ENCODE assay signal across 21 cellular contexts in the genomic region with DNA sequence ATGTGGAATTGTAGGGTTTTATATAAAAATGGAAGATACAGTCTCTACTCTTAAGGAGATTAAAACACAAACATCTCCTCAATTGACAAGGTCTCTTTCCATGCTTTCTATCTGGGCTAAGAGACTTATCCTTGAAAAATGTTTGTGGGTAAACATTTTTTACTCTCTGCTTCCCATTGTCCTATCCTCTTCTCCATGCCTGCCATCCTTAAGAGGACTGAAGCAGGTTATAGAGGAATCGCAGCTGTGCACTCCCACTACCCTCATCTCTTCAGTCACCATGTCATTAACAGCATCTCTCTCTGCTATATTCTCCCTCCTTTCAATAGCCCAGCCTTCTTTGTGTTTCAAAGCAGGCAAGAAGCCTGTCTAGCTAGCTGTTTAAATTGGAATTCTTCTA. TPM values are rescaled to one million over a fixed set of nuclear protein-coding genes. Genes with fewer than 3 reads are reported as not detected.
DNase-seq lines count a peak whose midpoint lies in the region; ATAC-seq and TF ChIP-seq lines count a peak whose summit lies in the region.
"Had no signal": no experiment of that assay in that cellular context is flagged by ENCODE, and none has a peak within 500 bp of the region (broad histone marks: within the 10 kb centered on the region; RNA-seq: fewer than 3 reads in every experiment).

No MANE protein-coding gene starts in this region.

- H3K27ac Mint-ChIP-seq in HFFc6: peak overlapping the region; percentile 89
- H3K27ac Mint-ChIP-seq in stimulated activated effector memory CD8-positive, alpha-beta T cell treated with anti-CD3 and anti-CD28 coated beads, Interleukin-12 subunit alpha, Interleukin-12 subunit beta, amount 100 ng/mL, for 72 hours: no peak overlapping the region
- H3K27ac Mint-ChIP-seq in immature natural killer cell: no peak overlapping the region
- H3K27ac Mint-ChIP-seq in endodermal cell: no peak overlapping the region

- peaks cover 52% of the 10 kb centered on the region for H3K79me2 ChIP-seq in fibroblast of lung (ENCODE audit: control insufficient read depth, insufficient read depth, low read length)

- TF ChIP-seq CTCF in HFFc6 (IDR thresholded peaks at IDR 0.05): no peak
- no peak for TF ChIP-seq CTCF in fibroblast of lung (conservative IDR thresholded peaks at IDR 0.05 in 1 of 2, IDR thresholded peaks at IDR 0.05 in 1 of 2; ENCODE audit: low read depth in 1 of 2, low read length in 2 of 2)
- no peak for TF ChIP-seq CTCF in endodermal cell (conservative IDR thresholded peaks at IDR 0.05)

- DNase-seq in HFFc6 (no peak), NCI-H345 treated with DMSO at 0.1 percent for 48 hours (lab: John Stamatoyannopoulos, UW; ENCODE audit: unreplicated experiment) (peak; percentile 8), fibroblast of lung (ENCODE audit: low read depth in 2 of 2) (no peak), immature natural killer cell (no peak), endodermal cell (no peak)
- DNase-seq in stimulated activated effector memory CD8-positive, alpha-beta T cell treated with anti-CD3 and anti-CD28 coated beads, Interleukin-12 subunit alpha, Interleukin-12 subunit beta, amount 100 ng/mL, for 72 hours (ENCODE audit: low spot score in 2 of 2): no peak
- no peak for DNase-seq in stimulated activated CD8-positive, alpha-beta memory T cell treated with anti-CD3 and anti-CD28 coated beads, Interleukin-4, amount 100 ng/mL, for 48 hours
- DNase-seq: activated CD4-positive, alpha-beta T cell treated with anti-CD3 and anti-CD28 coated beads for 1 hour; activated effector memory CD4-positive, alpha-beta T cell treated with Interleukin-2 at 50 U/mL for 16 hours; amniotic stem cell; COR-L47; GDM1; KBM-7; left cardiac atrium; NCI-H2107; NK-92 treated with Interleukin-12 subunit alpha and Interleukin-12 subunit beta, amount 100 ng/mL, for 24 hours; occipital lobe; stimulated activated naive CD4-positive, alpha-beta T cell treated with Interleukin-2 at 50 U/mL for 16 hours; upper lobe of left lung had no signal

- H3K9me3 ChIP-seq in fibroblast of lung (ENCODE audit: control insufficient read depth, insufficient read depth, low read depth, low read length): no peaks in the 10 kb centered on the region
- no peaks in the 10 kb centered on the region for H3K9me3 ChIP-seq in endodermal cell (ENCODE audit: control insufficient read depth, low read length)
- H3K9me3 ChIP-seq: right atrium auricular region, upper lobe of left lung had no signal

- H3K27ac ChIP-seq in fibroblast of lung (ENCODE audit: insufficient read depth, low read length) (peak overlapping the region; percentile 43), endodermal cell (ENCODE audit: low read depth, low read length) (no peak overlapping the region)
- H3K27ac ChIP-seq: right atrium auricular region, upper lobe of left lung had no signal

- WGBS in endodermal cell (ENCODE audit: insufficient coverage in 1 of 2, insufficient read length in 1 of 2), 2 experiments: 95% methylated on average over 1 of the region's 1 CpG; no CpG with 5 or more reads in 1 of the 2 experiments

- no peak overlapping the region for H3K4me2 ChIP-seq in fibroblast of lung (ENCODE audit: extremely low read depth, insufficient read depth, low read length)

- peaks cover 1% of the 10 kb centered on the region for H4K20me1 ChIP-seq in fibroblast of lung (ENCODE audit: control insufficient read depth, extremely low read depth, insufficient read depth, low read length)

- peak; percentile 24 for ATAC-seq in stimulated activated effector memory CD8-positive, alpha-beta T cell treated with anti-CD3 and anti-CD28 coated beads, Interleukin-12 subunit alpha, Interleukin-12 subunit beta, amount 100 ng/mL, for 72 hours
- no peak for ATAC-seq in HG03139 (IDR thresholded peaks at IDR 0.05; ENCODE audit: unreplicated experiment)
- ATAC-seq: left cardiac atrium had no signal

- H3K36me3 Mint-ChIP-seq in HFFc6 (ENCODE audit: low read depth): peaks cover 88% of the 10 kb centered on the region
- H3K36me3 Mint-ChIP-seq in stimulated activated effector memory CD8-positive, alpha-beta T cell treated with anti-CD3 and anti-CD28 coated beads, Interleukin-12 subunit alpha, Interleukin-12 subunit beta, amount 100 ng/mL, for 72 hours: no peaks in the 10 kb centered on the region
- no peaks in the 10 kb centered on the region for H3K36me3 Mint-ChIP-seq in immature natural killer cell
- peaks cover 25% of the 10 kb centered on the region for H3K36me3 Mint-ChIP-seq in endodermal cell (ENCODE audit: low read depth)

- H3K4me1 Mint-ChIP-seq in HFFc6 (ENCODE audit: low read depth) (peaks cover 100% of the 10 kb centered on the region), immature natural killer cell (no peaks in the 10 kb centered on the region), endodermal cell (peaks cover 6% of the 10 kb centered on the region)
- no peaks in the 10 kb centered on the region for H3K4me1 Mint-ChIP-seq in stimulated activated effector memory CD8-positive, alpha-beta T cell treated with anti-CD3 and anti-CD28 coated beads, Interleukin-12 subunit alpha, Interleukin-12 subunit beta, amount 100 ng/mL, for 72 hours

- H3K4me3 ChIP-seq in fibroblast of lung (replicated peaks in 1 of 4; ENCODE audit: control extremely low read depth in 1 of 4, insufficient read depth in 1 of 4, low read depth in 3 of 4, low read length in 4 of 4) (no peak overlapping the region), endodermal cell (ENCODE audit: low read length) (no peak overlapping the region)
- H3K4me3 ChIP-seq: right atrium auricular region, upper lobe of left lung had no signal

- H3K9ac ChIP-seq in fibroblast of lung (ENCODE audit: insufficient read depth, low read length): no peak overlapping the region
- H3K9ac ChIP-seq in endodermal cell (ENCODE audit: extremely low read depth, low read length, poor library complexity, severe bottlenecking): no peak overlapping the region

- H3K9me3 Mint-ChIP-seq in HFFc6 (peaks cover 10% of the 10 kb centered on the region; the same call in 1 of the 2 replicates), immature natural killer cell (no peaks in the 10 kb centered on the region), endodermal cell (no peaks in the 10 kb centered on the region)
- H3K9me3 Mint-ChIP-seq in stimulated activated effector memory CD8-positive, alpha-beta T cell treated with anti-CD3 and anti-CD28 coated beads, Interleukin-12 subunit alpha, Interleukin-12 subunit beta, amount 100 ng/mL, for 72 hours: no peaks in the 10 kb centered on the region

- peaks cover 33% of the 10 kb centered on the region for H3K36me3 ChIP-seq in fibroblast of lung (ENCODE audit: control insufficient read depth, insufficient read depth, low read length)
- H3K36me3 ChIP-seq in endodermal cell (ENCODE audit: control insufficient read depth, insufficient read depth, low read length): no peaks in the 10 kb centered on the region

- H3K27me3 ChIP-seq in fibroblast of lung (ENCODE audit: control insufficient read depth, insufficient read depth, low read length): no peaks in the 10 kb centered on the region
- H3K27me3 ChIP-seq in endodermal cell (ENCODE audit: control insufficient read depth, insufficient read depth, low read length, poor library complexity, severe bottlenecking): peaks cover 4% of the 10 kb centered on the region
- H3K27me3 ChIP-seq: right atrium auricular region, upper lobe of left lung had no signal

- H3K27me3 Mint-ChIP-seq in HFFc6 (ENCODE audit: insufficient read depth) (peaks cover 46% of the 10 kb centered on the region), immature natural killer cell (ENCODE audit: low read depth in 3 of 3) (peaks cover 0 to 10% (median 4%) of the 10 kb centered on the region in 3 donors), endodermal cell (ENCODE audit: insufficient read depth) (peaks cover 3% of the 10 kb centered on the region)

- no peak overlapping the region for H2AFZ ChIP-seq in fibroblast of lung (ENCODE audit: low read length)

- H3K4me3 Mint-ChIP-seq in HFFc6: peak overlapping the region; percentile 66
- no peak overlapping the region for H3K4me3 Mint-ChIP-seq in stimulated activated effector memory CD8-positive, alpha-beta T cell treated with anti-CD3 and anti-CD28 coated beads, Interleukin-12 subunit alpha, Interleukin-12 subunit beta, amount 100 ng/mL, for 72 hours
- no peak overlapping the region for H3K4me3 Mint-ChIP-seq in immature natural killer cell
- H3K4me3 Mint-ChIP-seq in endodermal cell: no peak overlapping the region

- H3K4me1 ChIP-seq in fibroblast of lung (ENCODE audit: control insufficient read depth, extremely low read depth, insufficient read depth, low read length): peaks cover 39% of the 10 kb centered on the region
- H3K4me1 ChIP-seq in endodermal cell (ENCODE audit: control insufficient read depth, insufficient read depth, low read length): no peaks in the 10 kb centered on the region
- H3K4me1 ChIP-seq: right atrium auricular region, upper lobe of left lung had no signal

RNA-seq across cellular contexts. Expression of gene COL1A2, which starts 22.6 kb away (rescaled TPM):
- total RNA-seq in HFFc6 (2021; fragmentation: NEBNext Ultra II Directional; extraction: Animal tissue kit (Norgen Biotek cat#: 25700)): 1,000 to 10,000 TPM; 3,728 to 6,317 (median 3,918) TPM
- total RNA-seq in fibroblast of lung (2,400 and 2,928 TPM in 2 replicates), endodermal cell (10 to 100 TPM; 42.2 to 99.7 TPM)
- polyA plus RNA-seq in fibroblast of lung (1,580 and 3,638 TPM in 2 replicates), immature natural killer cell (not detected)
- polyA plus RNA-seq in fibroblast of lung (2012): 1,860 and 4,504 TPM in 2 replicates
- 1,232 and 3,278 TPM in 2 replicates for polyA minus RNA-seq in fibroblast of lung (ENCODE audit: low replicate concordance)
- polyA plus RNA-seq in endodermal cell (2013, experiment 1 of 2): 251 TPM
- polyA plus RNA-seq in endodermal cell (2013, experiment 2 of 2): 245 TPM

Comparison
In these comparisons a context has a peak if more than half of its experiments do, and no peak if none do; other contexts are left out.
1. RNA of gene COL1A2, which starts 22.6 kb away (total RNA-seq): 3,728 to 6,317 TPM in HFFc6 and 2,400 to 2,928 TPM in fibroblast of lung; 42.2 to 99.7 TPM in endodermal cell; every median in the first group is over 10 times any median in the second.